ENCODE assay signal across 33 cellular contexts in genomic region chr5:160259341-160259740, GRCh38. TPM values are rescaled to one million over a fixed set of nuclear protein-coding genes. Genes with fewer than 3 reads are reported as not detected.
"Had no signal": no experiment of that assay in that cellular context is flagged by ENCODE, and none has a peak within 500 bp of the region (broad histone marks: within the 10 kb centered on the region; RNA-seq: fewer than 3 reads in every experiment).

No MANE protein-coding gene starts in this region.

- H3K27me3 ChIP-seq: breast epithelium, Peyer's patch, SJSA1 had no signal

- H3K4me3 Mint-ChIP-seq: activated CD8-positive, alpha-beta T cell treated with anti-CD3 and anti-CD28 coated beads, Interleukin-2, amount 10 ng/mL, durations not matched to agents 7 days and 5 days; activated naive CD4-positive, alpha-beta T cell treated with anti-CD3 and anti-CD28 coated beads, Interleukin-2, amount 50 U/mL, for 24 hours; activated T-helper 1 cell treated with anti-CD3 and anti-CD28 coated beads, Interleukin-12 subunit alpha, Interleukin-12 subunit beta, Interleukin-2, Interleukin-4 antibody, amounts not matched to agents 30 ng/mL and 10 ng/mL and 1 ng/mL, durations not matched to agents 14 hours and 24 hours and 36 hours; IgD-negative memory B cell; T-helper 2 cell treated with Interferon-gamma antibody and Interleukin-4, amounts not matched to agents 5 μg/mL and 100 μg/mL, for 36 hours; WTC11 had no signal

- H3K4me3 ChIP-seq: breast epithelium, Peyer's patch, SJSA1 had no signal

- H3K4me1 ChIP-seq: breast epithelium had no signal

- H3K9me3 ChIP-seq: breast epithelium, Peyer's patch, SJSA1 had no signal

- ATAC-seq: activated CD8-positive, alpha-beta T cell treated with anti-CD3 and anti-CD28 coated beads, Interleukin-2, amount 10 ng/mL, durations not matched to agents 7 days and 5 days; SK-N-SH treated with all-trans-retinoic acid at 6 μM for 48 hours had no signal

- H3K36me3 ChIP-seq: breast epithelium had no signal

- H3K27ac ChIP-seq: breast epithelium, Peyer's patch, RWPE1, SJSA1 had no signal

- H3K27ac Mint-ChIP-seq: activated CD8-positive, alpha-beta T cell treated with anti-CD3 and anti-CD28 coated beads, Interleukin-2, amount 10 ng/mL, durations not matched to agents 7 days and 5 days; activated naive CD4-positive, alpha-beta T cell treated with anti-CD3 and anti-CD28 coated beads, Interleukin-2, amount 50 U/mL, for 24 hours; activated T-helper 1 cell treated with anti-CD3 and anti-CD28 coated beads, Interleukin-12 subunit alpha, Interleukin-12 subunit beta, Interleukin-2, Interleukin-4 antibody, amounts not matched to agents 30 ng/mL and 10 ng/mL and 1 ng/mL, durations not matched to agents 14 hours and 24 hours and 36 hours; IgD-negative memory B cell; T-helper 2 cell treated with Interferon-gamma antibody and Interleukin-4, amounts not matched to agents 5 μg/mL and 100 μg/mL, for 36 hours had no signal

- H3K9me3 Mint-ChIP-seq: activated naive CD4-positive, alpha-beta T cell treated with anti-CD3 and anti-CD28 coated beads, Interleukin-2, amount 50 U/mL, for 24 hours; activated T-helper 1 cell treated with anti-CD3 and anti-CD28 coated beads, Interleukin-12 subunit alpha, Interleukin-12 subunit beta, Interleukin-2, Interleukin-4 antibody, amounts not matched to agents 30 ng/mL and 10 ng/mL and 1 ng/mL, durations not matched to agents 14 hours and 24 hours and 36 hours; IgD-negative memory B cell; T-helper 2 cell treated with Interferon-gamma antibody and Interleukin-4, amounts not matched to agents 5 μg/mL and 100 μg/mL, for 36 hours; WTC11 had no signal

- H3K36me3 Mint-ChIP-seq: activated naive CD4-positive, alpha-beta T cell treated with anti-CD3 and anti-CD28 coated beads, Interleukin-2, amount 50 U/mL, for 24 hours had no signal

- DNase-seq: activated CD4-positive, alpha-beta T cell treated with anti-CD3 and anti-CD28 coated beads for 48 hours; activated CD4-positive, alpha-beta T cell treated with anti-CD3 and anti-CD28 coated beads, Interleukin-2, amount 50 U/mL, for 4 hours; activated CD4-positive, CD25-positive, alpha-beta regulatory T cell treated with anti-CD3 and anti-CD28 coated beads, Interleukin-2, amount 50 U/mL, for 72 hours; activated CD8-positive, alpha-beta memory T cell treated with anti-CD3 and anti-CD28 coated beads, Interleukin-2, amount 50 U/mL, for 48 hours; activated CD8-positive, alpha-beta T cell treated with anti-CD3 and anti-CD28 coated beads, Interleukin-2, amount 10 ng/mL, durations not matched to agents 7 days and 5 days; activated effector memory CD4-positive, alpha-beta T cell treated with Interleukin-2 at 50 U/mL for 16 hours; activated naive CD4-positive, alpha-beta T cell; activated T-cell treated with anti-CD3 and anti-CD28 coated beads, Interleukin-2, amount 50 U/mL, for 1 hour; aorta; KG1; NCI-H1092; NCI-H1417; NCI-H1694; NCI-H2029; NCI-H345; NCI-H510A; NCI-H69; NK-92 treated with Interleukin-12 subunit alpha and Interleukin-12 subunit beta, amount 100 ng/mL, for 24 hours; Peyer's patch; Right ventricle myocardium superior; SW 1271 had no signal

RNA-seq across cellular contexts. Expression of gene FABP6, which starts 30.0 kb away (rescaled TPM):
- total RNA-seq: activated CD8-positive, alpha-beta T cell treated with anti-CD3 and anti-CD28 coated beads, Interleukin-2, amount 10 ng/mL, durations not matched to agents 7 days and 5 days; activated T-helper 1 cell treated with anti-CD3 and anti-CD28 coated beads, Interleukin-12 subunit alpha, Interleukin-12 subunit beta, Interleukin-2, Interleukin-4 antibody, amounts not matched to agents 30 ng/mL and 10 ng/mL and 1 ng/mL, durations not matched to agents 14 hours and 24 hours and 36 hours; aorta; breast epithelium; LHCN-M2; MCF 10A; SJSA1; T-helper 1 cell treated with Interleukin-12 subunit alpha and Interleukin-12 subunit beta and Interleukin-4 antibody, amounts not matched to agents 30 ng/mL and 1 ng/mL, for 36 hours had no signal
- polyA plus RNA-seq: aorta, IgD-negative memory B cell had no signal

RNA-seq across cellular contexts. Expression of gene CCNJL, which starts 53.0 kb away (rescaled TPM):
- total RNA-seq: activated T-helper 1 cell treated with anti-CD3 and anti-CD28 coated beads, Interleukin-12 subunit alpha, Interleukin-12 subunit beta, Interleukin-2, Interleukin-4 antibody, amounts not matched to agents 30 ng/mL and 10 ng/mL and 1 ng/mL, durations not matched to agents 14 hours and 24 hours and 36 hours; T-helper 1 cell treated with Interleukin-12 subunit alpha and Interleukin-12 subunit beta and Interleukin-4 antibody, amounts not matched to agents 30 ng/mL and 1 ng/mL, for 36 hours had no signal
- polyA plus RNA-seq: IgD-negative memory B cell had no signal
